In genomic region chr17:39576187-39576586, GRCh38 we compare ENCODE assay signal across 9 cellular contexts. TPM values are rescaled to one million over a fixed set of nuclear protein-coding genes. Genes with fewer than 3 reads are reported as not detected.
DNase-seq lines count a peak whose midpoint lies in the region; ATAC-seq and TF ChIP-seq lines count a peak whose summit lies in the region.
"Had no signal": no experiment of that assay in that cellular context is flagged by ENCODE, and none has a peak within 500 bp of the region (broad histone marks: within the 10 kb centered on the region; RNA-seq: fewer than 3 reads in every experiment).

No MANE protein-coding gene starts in this region.

- no peak overlapping the region for H3K4me3 Mint-ChIP-seq in activated CD8-positive, alpha-beta T cell treated with anti-CD3 and anti-CD28 coated beads for 36 hours
- H3K4me3 Mint-ChIP-seq in activated CD8-positive, alpha-beta T cell treated with anti-CD3 and anti-CD28 coated beads, Interleukin-2, amount 10 ng/mL, durations not matched to agents 7 days and 5 days, result no peak overlapping the region
- no peak overlapping the region for H3K4me3 Mint-ChIP-seq in chondrocyte (ENCODE audit: unreplicated experiment)

- ATAC-seq in activated CD8-positive, alpha-beta T cell treated with anti-CD3 and anti-CD28 coated beads for 36 hours, result no peak
- no peak for ATAC-seq in activated CD8-positive, alpha-beta T cell treated with anti-CD3 and anti-CD28 coated beads, Interleukin-2, amount 10 ng/mL, durations not matched to agents 7 days and 5 days
- ATAC-seq in HG02571 (IDR thresholded peaks at IDR 0.05; ENCODE audit: unreplicated experiment), result no peak

- CTCF ChIA-PET in activated CD8-positive, alpha-beta T cell treated with anti-CD3 and anti-CD28 coated beads for 36 hours (lab: Charles Lee), result interaction anchor here (0.6 to 5.7 kb wide), 11 partner anchors 9 to 320 kb away, joined by 3 to 34 read pairs (median 3); no protein-coding TSS in a partner anchor
- CTCF ChIA-PET in activated CD8-positive, alpha-beta T cell treated with anti-CD3 and anti-CD28 coated beads, Interleukin-2, amount 10 ng/mL, durations not matched to agents 7 days and 5 days (lab: Charles Lee), result interaction anchor here (1.0 to 3.5 kb wide), 7 partner anchors 12 to 47 kb away, joined by 3 to 14 read pairs (median 5); no protein-coding TSS in a partner anchor

- peak; percentile 14 for DNase-seq in activated CD8-positive, alpha-beta T cell treated with anti-CD3 and anti-CD28 coated beads for 36 hours
- DNase-seq in activated CD8-positive, alpha-beta T cell treated with anti-CD3 and anti-CD28 coated beads, Interleukin-2, amount 10 ng/mL, durations not matched to agents 7 days and 5 days, result no peak
- DNase-seq in NCI-H1436 (lab: John Stamatoyannopoulos, UW) (peak; percentile 76), chondrocyte (ENCODE audit: low spot score) (no peak)
- peak; percentile 30 for DNase-seq in stimulated activated CD8-positive, alpha-beta memory T cell treated with anti-CD3 and anti-CD28 coated beads, Interleukin-4, amount 100 ng/mL, for 48 hours
- no peak for DNase-seq in activated T-cell treated with anti-CD3 and anti-CD28 coated beads, Interleukin-2, amount 50 U/mL, for 1 hour
- DNase-seq in effector CD4-positive, alpha-beta T cell, result no peak

- H3K9me3 Mint-ChIP-seq in activated CD8-positive, alpha-beta T cell treated with anti-CD3 and anti-CD28 coated beads for 36 hours, result peaks cover 3% of the 10 kb centered on the region
- H3K9me3 Mint-ChIP-seq in activated CD8-positive, alpha-beta T cell treated with anti-CD3 and anti-CD28 coated beads, Interleukin-2, amount 10 ng/mL, durations not matched to agents 7 days and 5 days (ENCODE audit: insufficient read depth), result peaks cover under 1% of the 10 kb centered on the region
- peaks cover 4% of the 10 kb centered on the region for H3K9me3 Mint-ChIP-seq in chondrocyte (ENCODE audit: low read depth)

- peaks cover 8% of the 10 kb centered on the region for H3K36me3 Mint-ChIP-seq in activated CD8-positive, alpha-beta T cell treated with anti-CD3 and anti-CD28 coated beads for 36 hours (ENCODE audit: low read depth)
- H3K36me3 Mint-ChIP-seq in activated CD8-positive, alpha-beta T cell treated with anti-CD3 and anti-CD28 coated beads, Interleukin-2, amount 10 ng/mL, durations not matched to agents 7 days and 5 days (ENCODE audit: low read depth), result peaks cover 12% of the 10 kb centered on the region
- peaks cover 3% of the 10 kb centered on the region for H3K36me3 Mint-ChIP-seq in chondrocyte (ENCODE audit: low read depth)

- POLR2A ChIA-PET in activated CD8-positive, alpha-beta T cell treated with anti-CD3 and anti-CD28 coated beads for 36 hours (lab: Charles Lee), result no interaction called here
- POLR2A ChIA-PET in activated CD8-positive, alpha-beta T cell treated with anti-CD3 and anti-CD28 coated beads, Interleukin-2, amount 10 ng/mL, durations not matched to agents 7 days and 5 days (lab: Charles Lee), result no interaction called here

- peaks cover 7% of the 10 kb centered on the region for H3K27me3 Mint-ChIP-seq in activated CD8-positive, alpha-beta T cell treated with anti-CD3 and anti-CD28 coated beads for 36 hours
- H3K27me3 Mint-ChIP-seq in activated CD8-positive, alpha-beta T cell treated with anti-CD3 and anti-CD28 coated beads, Interleukin-2, amount 10 ng/mL, durations not matched to agents 7 days and 5 days (ENCODE audit: low read depth), result peaks cover 15% of the 10 kb centered on the region
- peaks cover 17% of the 10 kb centered on the region for H3K27me3 Mint-ChIP-seq in chondrocyte (ENCODE audit: low read depth)

- peaks cover 3% of the 10 kb centered on the region for H3K4me1 Mint-ChIP-seq in activated CD8-positive, alpha-beta T cell treated with anti-CD3 and anti-CD28 coated beads for 36 hours (ENCODE audit: low read depth)
- H3K4me1 Mint-ChIP-seq in activated CD8-positive, alpha-beta T cell treated with anti-CD3 and anti-CD28 coated beads, Interleukin-2, amount 10 ng/mL, durations not matched to agents 7 days and 5 days (ENCODE audit: low read depth), result peaks cover 4% of the 10 kb centered on the region
- H3K4me1 Mint-ChIP-seq in chondrocyte (ENCODE audit: low read depth), result peaks cover 4% of the 10 kb centered on the region

- intact Hi-C loops in activated CD8-positive, alpha-beta T cell treated with anti-CD3 and anti-CD28 coated beads for 36 hours (cut with micrococcal nuclease), result no loop called here

- H3K27ac Mint-ChIP-seq in activated CD8-positive, alpha-beta T cell treated with anti-CD3 and anti-CD28 coated beads for 36 hours, result no peak overlapping the region
- no peak overlapping the region for H3K27ac Mint-ChIP-seq in activated CD8-positive, alpha-beta T cell treated with anti-CD3 and anti-CD28 coated beads, Interleukin-2, amount 10 ng/mL, durations not matched to agents 7 days and 5 days
- no peak overlapping the region for H3K27ac Mint-ChIP-seq in chondrocyte (ENCODE audit: unreplicated experiment)

- TF ChIP-seq CTCF in activated CD8-positive, alpha-beta T cell treated with anti-CD3 and anti-CD28 coated beads for 36 hours (IDR thresholded peaks at IDR 0.05), result peak; percentile 64
- TF ChIP-seq CTCF in chondrocyte (IDR thresholded peaks at IDR 0.05), result peak; percentile 78

RNA-seq across cellular contexts. Expression of gene NEUROD2, which starts 31.5 kb away (rescaled TPM):
- not detected for total RNA-seq in activated CD8-positive, alpha-beta T cell treated with anti-CD3 and anti-CD28 coated beads for 36 hours
- not detected for total RNA-seq in activated CD8-positive, alpha-beta T cell treated with anti-CD3 and anti-CD28 coated beads, Interleukin-2, amount 10 ng/mL, durations not matched to agents 7 days and 5 days
- not detected in 3 replicates for total RNA-seq in chondrocyte
- total RNA-seq: urinary bladder had no signal

RNA-seq across cellular contexts. Expression of gene PPP1R1B, which starts 50.6 kb away (rescaled TPM):
- not detected for total RNA-seq in activated CD8-positive, alpha-beta T cell treated with anti-CD3 and anti-CD28 coated beads for 36 hours
- total RNA-seq in activated CD8-positive, alpha-beta T cell treated with anti-CD3 and anti-CD28 coated beads, Interleukin-2, amount 10 ng/mL, durations not matched to agents 7 days and 5 days, result not detected
- total RNA-seq in chondrocyte, result 0.12 to 0.75 TPM in 2 of 3 replicates, not detected in the other

Comparison
In these comparisons a context has a peak if more than half of its experiments do, and no peak if none do; other contexts are left out.
1. DNase-seq: peak in activated CD8-positive, alpha-beta T cell treated with anti-CD3 and anti-CD28 coated beads for 36 hours (single experiment), NCI-H1436 (single experiment) and stimulated activated CD8-positive, alpha-beta memory T cell treated with anti-CD3 and anti-CD28 coated beads, Interleukin-4, amount 100 ng/mL, for 48 hours (single experiment); none in activated CD8-positive, alpha-beta T cell treated with anti-CD3 and anti-CD28 coated beads, Interleukin-2, amount 10 ng/mL, durations not matched to agents 7 days and 5 days (single experiment), chondrocyte (single experiment), activated T-cell treated with anti-CD3 and anti-CD28 coated beads, Interleukin-2, amount 50 U/mL, for 1 hour (single experiment) and effector CD4-positive, alpha-beta T cell (single experiment).